Comparison of ENCODE assay signal across 19 cellular contexts in genomic region chr9:129400971-129401622, GRCh38.
DNase-seq lines count a peak whose midpoint lies in the region; ATAC-seq and TF ChIP-seq lines count a peak whose summit lies in the region.
"Had no signal": no experiment of that assay in that cellular context is flagged by ENCODE, and none has a peak within 500 bp of the region (broad histone marks: within the 10 kb centered on the region; RNA-seq: fewer than 3 reads in every experiment).

No MANE protein-coding gene starts in this region.

- intact Hi-C loops in body of pancreas (cut with DNase I) (no loop called here), head of caudate nucleus (cut with DNase I) (no loop called here)

- H2BK15ac ChIP-seq in H9 (ENCODE audit: low read depth, low read length) (no peak overlapping the region), mesendoderm (replicated peaks; ENCODE audit: low read depth) (no peak overlapping the region)

- no peak overlapping the region for H2BK20ac ChIP-seq in H9 (ENCODE audit: low read depth, low read length, poor library complexity, severe bottlenecking)

- H3K27me3 ChIP-seq in H9 (ENCODE audit: insufficient read depth, low read length) (no peaks in the 10 kb centered on the region; the same call in 1 of the 2 replicates), mesendoderm (ENCODE audit: insufficient read depth, low read length, poor library complexity) (no peaks in the 10 kb centered on the region), body of pancreas (no peaks in the 10 kb centered on the region)
- H3K27me3 ChIP-seq: BE2C, MG63 had no signal

- peaks cover 21 to 37% of the 10 kb centered on the region in 2 experiments for H3K4me1 Mint-ChIP-seq in H9
- H3K4me1 Mint-ChIP-seq in stimulated activated naive B cell treated with anti-CD40 and anti-IgM and Interleukin-4, amounts not matched to agents 10 μg/mL and 1 μg/mL and 100 μg/mL, for 72 hours = peaks cover 6% of the 10 kb centered on the region in 2 donors
- H3K4me1 Mint-ChIP-seq: activated CD4-positive, alpha-beta T cell treated with anti-CD3 and anti-CD28 coated beads, Interleukin-2, amount 10 ng/mL, durations not matched to agents 24 days and 14 days; activated naive CD4-positive, alpha-beta T cell treated with anti-CD3 and anti-CD28 coated beads, Interleukin-2, amount 50 U/mL, for 24 hours had no signal

- ATAC-seq in stimulated activated naive B cell treated with anti-CD40 and anti-IgM and Interleukin-4, amounts not matched to agents 10 μg/mL and 1 μg/mL and 100 μg/mL, for 72 hours (replicated peaks) = no peak
- ATAC-seq in GM18511 (IDR thresholded peaks at IDR 0.05; ENCODE audit: unreplicated experiment) = no peak
- no peak for ATAC-seq in body of pancreas
- no peak for ATAC-seq in GM18873 (IDR thresholded peaks at IDR 0.05; ENCODE audit: low FRiP score, unreplicated experiment)
- ATAC-seq: effector memory CD8-positive, alpha-beta T cell had no signal

- H3K4me1 ChIP-seq in H9 (ENCODE audit: insufficient read depth, low read length) (no peaks in the 10 kb centered on the region; the same call in 1 of the 2 replicates), mesendoderm (ENCODE audit: control insufficient read depth, low read depth, low read length) (no peaks in the 10 kb centered on the region), body of pancreas (no peaks in the 10 kb centered on the region)
- H3K4me1 ChIP-seq: prostate gland had no signal

- WGBS in H9 (ENCODE audit: extremely low coverage, insufficient read length, low lambda C conversion rate) = no CpG with 5 or more reads among the region's 17 CpGs
- WGBS in mesendoderm (ENCODE audit: extremely low coverage, insufficient coverage, low lambda C conversion rate) = no CpG with 5 or more reads among the region's 17 CpGs
- 82 to 83% methylated on average over 9 to 17 of the region's 17 CpGs for WGBS in body of pancreas, 2 donors

- H3K9me3 Mint-ChIP-seq in H9 = no peaks in the 10 kb centered on the region
- no peaks in the 10 kb centered on the region for H3K9me3 Mint-ChIP-seq in stimulated activated naive B cell treated with anti-CD40 and anti-IgM and Interleukin-4, amounts not matched to agents 10 μg/mL and 1 μg/mL and 100 μg/mL, for 72 hours
- H3K9me3 Mint-ChIP-seq: activated CD4-positive, alpha-beta T cell treated with anti-CD3 and anti-CD28 coated beads, Interleukin-2, amount 10 ng/mL, durations not matched to agents 24 days and 14 days; activated naive CD4-positive, alpha-beta T cell treated with anti-CD3 and anti-CD28 coated beads, Interleukin-2, amount 50 U/mL, for 24 hours; effector memory CD8-positive, alpha-beta T cell had no signal

- no peak overlapping the region for H2BK5ac ChIP-seq in H9 (ENCODE audit: insufficient read length, low read length)
- no peak overlapping the region for H2BK5ac ChIP-seq in mesendoderm (ENCODE audit: low read length)

- no peaks in the 10 kb centered on the region for H4K20me1 ChIP-seq in H9 (ENCODE audit: control insufficient read depth, insufficient read depth, insufficient read length)

- no peaks in the 10 kb centered on the region for H3K79me2 ChIP-seq in H9 (ENCODE audit: insufficient read depth, low read length)
- H3K79me2 ChIP-seq in mesendoderm (ENCODE audit: control insufficient read depth, insufficient read depth, low read length) = no peaks in the 10 kb centered on the region

- H3K9ac ChIP-seq in H9 (ENCODE audit: extremely low read depth, insufficient read length, low read length) = no peak overlapping the region
- no peak overlapping the region for H3K9ac ChIP-seq in mesendoderm (ENCODE audit: low read length)

- H3K18ac ChIP-seq in H9 (ENCODE audit: insufficient read length, low read depth, low read length) (no peak overlapping the region), mesendoderm (ENCODE audit: low read length) (peak overlapping the region; percentile 57)

- H3K36me3 Mint-ChIP-seq in H9 (ENCODE audit: insufficient read depth in 1 of 3, low read depth in 3 of 3) = no peaks in the 10 kb centered on the region
- no peaks in the 10 kb centered on the region for H3K36me3 Mint-ChIP-seq in stimulated activated naive B cell treated with anti-CD40 and anti-IgM and Interleukin-4, amounts not matched to agents 10 μg/mL and 1 μg/mL and 100 μg/mL, for 72 hours
- H3K36me3 Mint-ChIP-seq: activated naive CD4-positive, alpha-beta T cell treated with anti-CD3 and anti-CD28 coated beads, Interleukin-2, amount 50 U/mL, for 24 hours had no signal

- no peak overlapping the region for H2AFZ ChIP-seq in H9 (ENCODE audit: low read length)

- H3T11ph ChIP-seq in H9 (ENCODE audit: low read length) = no peak overlapping the region

- no peak overlapping the region for H3K27ac Mint-ChIP-seq in H9
- H3K27ac Mint-ChIP-seq in stimulated activated naive B cell treated with anti-CD40 and anti-IgM and Interleukin-4, amounts not matched to agents 10 μg/mL and 1 μg/mL and 100 μg/mL, for 72 hours = peak overlapping the region; percentile 56
- H3K27ac Mint-ChIP-seq: activated CD4-positive, alpha-beta T cell treated with anti-CD3 and anti-CD28 coated beads, Interleukin-2, amount 10 ng/mL, durations not matched to agents 24 days and 14 days; activated naive CD4-positive, alpha-beta T cell treated with anti-CD3 and anti-CD28 coated beads, Interleukin-2, amount 50 U/mL, for 24 hours had no signal

- H3K4me3 ChIP-seq in coronary artery (no peak overlapping the region), mesendoderm (ENCODE audit: low read length) (no peak overlapping the region), body of pancreas (no peak overlapping the region)
- H3K4me3 ChIP-seq: MG63, prostate gland had no signal

- H3K4me2 ChIP-seq in H9 (ENCODE audit: insufficient read depth, insufficient read length, low read length) (no peak overlapping the region), mesendoderm (ENCODE audit: low read length) (no peak overlapping the region)

- no peak overlapping the region for H3K56ac ChIP-seq in H9 (ENCODE audit: insufficient read length, low read depth, low read length)
- H3K56ac ChIP-seq in mesendoderm (ENCODE audit: low read length) = no peak overlapping the region

- H3K27ac ChIP-seq in H9 (ENCODE audit: insufficient read length, low read depth, low read length) (no peak overlapping the region), coronary artery (peak overlapping the region; percentile 37 to 84), mesendoderm (ENCODE audit: low read depth, low read length) (no peak overlapping the region), body of pancreas (no peak overlapping the region)

- H2BK120ac ChIP-seq in H9 (ENCODE audit: low read depth, low read length, poor library complexity, severe bottlenecking) (no peak overlapping the region), mesendoderm (ENCODE audit: low read depth, low read length) (no peak overlapping the region)

- no peak overlapping the region for H3K4me3 Mint-ChIP-seq in H9
- no peak overlapping the region for H3K4me3 Mint-ChIP-seq in stimulated activated naive B cell treated with anti-CD40 and anti-IgM and Interleukin-4, amounts not matched to agents 10 μg/mL and 1 μg/mL and 100 μg/mL, for 72 hours
- H3K4me3 Mint-ChIP-seq: activated CD4-positive, alpha-beta T cell treated with anti-CD3 and anti-CD28 coated beads, Interleukin-2, amount 10 ng/mL, durations not matched to agents 24 days and 14 days; activated naive CD4-positive, alpha-beta T cell treated with anti-CD3 and anti-CD28 coated beads, Interleukin-2, amount 50 U/mL, for 24 hours; effector memory CD8-positive, alpha-beta T cell had no signal

- DNase-seq in H9 = peak; percentile 41
- DNase-seq in coronary artery (ENCODE audit: low spot score) = no peak
- DNase-seq in mesendoderm = no peak
- DNase-seq in stimulated activated naive B cell treated with anti-CD40 and anti-IgM and Interleukin-4, amounts not matched to agents 10 μg/mL and 1 μg/mL and 100 μg/mL, for 72 hours = no peak
- DNase-seq in body of pancreas = no peak
- no peak for DNase-seq in head of caudate nucleus
- DNase-seq: activated CD4-positive, alpha-beta T cell treated with anti-CD3 and anti-CD28 coated beads, Interleukin-2, amount 10 ng/mL, durations not matched to agents 24 days and 14 days; BE2C; central memory CD4-positive, alpha-beta T cell; DMS 273 treated with DMSO at 0.1 percent for 48 hours; effector memory CD8-positive, alpha-beta T cell; MG63; NCI-H1930; NCI-H524; T1000 had no signal

- H3K79me1 ChIP-seq in H9 (ENCODE audit: insufficient read depth, low read depth, low read length, poor library complexity, severe bottlenecking) (no peaks in the 10 kb centered on the region), mesendoderm (ENCODE audit: low read length) (no peaks in the 10 kb centered on the region)

- H3K23ac ChIP-seq in H9 (ENCODE audit: insufficient read length, low read depth, low read length) (no peak overlapping the region), mesendoderm (ENCODE audit: low read length) (no peak overlapping the region)

- H4K5ac ChIP-seq in H9 (ENCODE audit: insufficient read length, low read depth, low read length) = no peak overlapping the region
- no peak overlapping the region for H4K5ac ChIP-seq in mesendoderm (ENCODE audit: low read length)

- no peaks in the 10 kb centered on the region for H3K9me3 ChIP-seq in H9 (ENCODE audit: control insufficient read depth, low read depth, low read length)
- no peaks in the 10 kb centered on the region for H3K9me3 ChIP-seq in body of pancreas
- H3K9me3 ChIP-seq: BE2C, MG63, prostate gland had no signal

- H3K23me2 ChIP-seq in H9 (ENCODE audit: insufficient read length, low read depth, low read length, poor library complexity, severe bottlenecking) = no peaks in the 10 kb centered on the region

- TF ChIP-seq CTCF in H9 (conservative IDR thresholded peaks at IDR 0.05) = no peak
- no peak for TF ChIP-seq CTCF in coronary artery (IDR thresholded peaks at IDR 0.05)
- TF ChIP-seq CTCF in body of pancreas (IDR thresholded peaks at IDR 0.05) = no peak

- H4K91ac ChIP-seq in H9 (ENCODE audit: insufficient read length, low read depth, low read length) = no peak overlapping the region

- H3K14ac ChIP-seq in H9 (ENCODE audit: insufficient read depth, low read length) = no peak overlapping the region; the same call in 1 of the 2 replicates

- H2BK12ac ChIP-seq in H9 (ENCODE audit: insufficient read length, low read depth, low read length) = no peak overlapping the region

- H4K8ac ChIP-seq in H9 (replicated peaks; ENCODE audit: insufficient read length, low read depth, low read length) (no peak overlapping the region), mesendoderm (ENCODE audit: low read depth, low read length) (no peak overlapping the region)

- H3K4ac ChIP-seq in H9 (ENCODE audit: low read depth, low read length) (no peak overlapping the region), mesendoderm (ENCODE audit: low read depth, low read length) (no peak overlapping the region)

- H3K27me3 Mint-ChIP-seq in H9 (ENCODE audit: low read depth) = peaks cover 21% of the 10 kb centered on the region
- peaks cover 8 to 22% of the 10 kb centered on the region in 2 donors for H3K27me3 Mint-ChIP-seq in stimulated activated naive B cell treated with anti-CD40 and anti-IgM and Interleukin-4, amounts not matched to agents 10 μg/mL and 1 μg/mL and 100 μg/mL, for 72 hours
- H3K27me3 Mint-ChIP-seq: activated naive CD4-positive, alpha-beta T cell treated with anti-CD3 and anti-CD28 coated beads, Interleukin-2, amount 50 U/mL, for 24 hours had no signal

- TF ChIP-seq POLR2A in body of pancreas (IDR thresholded peaks at IDR 0.05) = no peak

- H3K36me3 ChIP-seq in mesendoderm (ENCODE audit: control insufficient read depth, insufficient read depth, low read length) (no peaks in the 10 kb centered on the region), body of pancreas (replicated peaks in 1 of 2; ENCODE audit: insufficient read depth in 1 of 2, low read depth in 2 of 2) (no peaks in the 10 kb centered on the region)
- H3K36me3 ChIP-seq: BE2C, MG63, prostate gland had no signal

- H2AK5ac ChIP-seq in H9 (ENCODE audit: insufficient read length, low read length) = no peak overlapping the region
- H2AK5ac ChIP-seq in mesendoderm (ENCODE audit: low read length) = no peak overlapping the region

Comparison
In these comparisons a context has a peak if more than half of its experiments do, and no peak if none do; other contexts are left out.
1. H3K27ac ChIP-seq: peak in coronary artery (2 of 2); none in H9 (single experiment), mesendoderm (single experiment) and body of pancreas (0 of 4).